ENCODE assay signal across 8 cellular contexts in the genomic region with DNA sequence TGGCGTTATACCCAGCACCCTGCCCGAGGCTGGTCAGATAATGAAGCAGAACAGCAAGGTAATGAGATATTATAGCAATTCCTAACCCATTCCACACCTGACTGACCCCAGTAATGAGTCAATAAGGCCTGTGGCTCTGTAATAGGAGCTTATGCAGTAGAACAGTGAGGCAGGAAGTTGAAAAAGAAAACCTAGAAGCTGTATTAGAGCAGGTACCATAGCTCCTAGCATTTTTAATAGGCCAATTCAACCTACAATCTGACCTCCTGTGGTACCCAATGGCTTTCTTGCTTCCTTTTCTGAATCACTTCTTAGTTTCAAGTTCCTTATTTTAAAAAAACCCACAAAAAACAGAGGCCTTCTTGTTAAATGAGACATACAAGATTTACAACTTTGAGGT. TPM values are rescaled to one million over a fixed set of nuclear protein-coding genes. Genes with fewer than 3 reads are reported as not detected.
A peak's percentile ranks its signal among the peaks of the same experiment; 100 is the strongest.
DNase-seq lines count a peak whose midpoint lies in the region; ATAC-seq and TF ChIP-seq lines count a peak whose summit lies in the region.

No MANE protein-coding gene starts in this region.

- in situ Hi-C loops in ACHN (cut with HindIII; ENCODE audit: low pct_ligation_motif_present, low pct_unique_long_range_greater_than_20kb, low sequenced_read_pairs): no loop called here

- peak; percentile 25 for DNase-seq in ACHN
- peak; percentile 88 for DNase-seq in NCI-H69 (lab: John Stamatoyannopoulos, UW)
- no peak for DNase-seq in T-helper 9 cell
- no peak for DNase-seq in NCI-H774 (lab: John Stamatoyannopoulos, UW)
- no peak for DNase-seq in omental fat pad (ENCODE audit: low spot score)
- DNase-seq in D341Med (ENCODE audit: low spot score): no peak

- no peak for TF ChIP-seq CTCF in omental fat pad (IDR thresholded peaks at IDR 0.05)

- ATAC-seq in GM19395 (IDR thresholded peaks at IDR 0.05; ENCODE audit: unreplicated experiment): peak; percentile 100
- peak; percentile 100 for ATAC-seq in HG03103 (IDR thresholded peaks at IDR 0.05; ENCODE audit: low read depth, unreplicated experiment)
- ATAC-seq in omental fat pad (ENCODE audit: low FRiP score): no peak

RNA-seq across cellular contexts. Expression of a gene that starts 43.6 kb away (rescaled TPM):
- 10 to 100 TPM; 18.9 to 36.4 (median 25.3) TPM for total RNA-seq in omental fat pad

Comparison
In these comparisons a context has a peak if more than half of its experiments do, and no peak if none do; other contexts are left out.
1. DNase-seq: peak in ACHN (single experiment) and NCI-H69 (single experiment); none in T-helper 9 cell (single experiment), NCI-H774 (single experiment), omental fat pad (single experiment) and D341Med (single experiment).